ENCODE assay signal across 9 cellular contexts in genomic region chr10:90319188-90319914, GRCh38.
DNase-seq lines count a peak whose midpoint lies in the region; ATAC-seq, FAIRE-seq and TF ChIP-seq lines count a peak whose summit lies in the region.
"Had no signal": no experiment of that assay in that cellular context is flagged by ENCODE, and none has a peak within 500 bp of the region (broad histone marks: within the 10 kb centered on the region; RNA-seq: fewer than 3 reads in every experiment).

No MANE protein-coding gene starts in this region.

- CTCF ChIA-PET in GM12878 (lab: Yijun Ruan, JAX) = interaction anchor here (0.6 to 0.8 kb wide), 2 partner anchors 12 to 76 kb away, joined by 3 read pairs; no protein-coding TSS in a partner anchor

- H2AFZ ChIP-seq in GM12878 (ENCODE audit: control insufficient read depth, low read depth, low read length) = no peak overlapping the region
- H2AFZ ChIP-seq in neural cell (ENCODE audit: low read depth, low read length) = no peak overlapping the region

- TF ChIP-seq EP300 in GM12878 (IDR thresholded peaks at IDR 0.05; ENCODE audit: borderline replicate concordance in 1 of 2, control insufficient read depth in 1 of 2, low read depth in 2 of 2, low read length in 2 of 2) (peak in 1 of 2 experiments; percentile 52; a peak in 1 of 4 replicates), neural cell (conservative IDR thresholded peaks at IDR 0.05; ENCODE audit: poor library complexity, severe bottlenecking) (peak; percentile 10)

- no peak overlapping the region for H3K9ac ChIP-seq in GM12878 (ENCODE audit: control insufficient read depth, insufficient read depth, low read length)
- no peak overlapping the region for H3K9ac ChIP-seq in neural cell (ENCODE audit: low read length)
- H3K9ac ChIP-seq: BLaER1 treated with 17β-estradiol and CSF1 and Interleukin-3, amounts not matched to agents 10 nM and 100 nM had no signal

- no peaks in the 10 kb centered on the region for H3K4me1 ChIP-seq in GM12878 (ENCODE audit: control insufficient read depth, insufficient read depth, low read length)

- H3K9me2 ChIP-seq in neural cell (ENCODE audit: insufficient read depth, low read length) = no peaks in the 10 kb centered on the region

- no peaks in the 10 kb centered on the region for H3K36me3 ChIP-seq in GM12878 (ENCODE audit: control insufficient read depth in 2 of 2, insufficient read depth in 2 of 2, low read length in 1 of 2)
- no peaks in the 10 kb centered on the region for H3K36me3 ChIP-seq in neural cell (ENCODE audit: insufficient read depth, low read length)
- H3K36me3 ChIP-seq: BLaER1 treated with 17β-estradiol and CSF1 and Interleukin-3, amounts not matched to agents 10 nM and 100 nM had no signal

- WGBS in GM12878 (ENCODE audit: insufficient coverage, insufficient replicate concordance, low lambda C conversion rate, missing lambda C conversion rate) = 4% methylated on average over 5 of the region's 5 CpGs

- peak; percentile 18 for FAIRE-seq in GM12878 (lab: Jason Lieb, UNC)

- SMC1A ChIA-PET in GM12878 (lab: Charles Lee; ENCODE audit: uncharacterized antibody, unreplicated experiment) = interaction anchor here (0.6 to 1.6 kb wide), 2 partner anchors 390 to 1470 kb away, joined by 3 to 4 read pairs; no protein-coding TSS in a partner anchor

- peak; percentile 39 for DNase-seq in NCI-H510A treated with DMSO at 0.1 percent for 48 hours (lab: John Stamatoyannopoulos, UW)
- no peak for DNase-seq in NCI-H510A (lab: John Stamatoyannopoulos, UW)
- DNase-seq in HT-29 (ENCODE audit: low spot score) = peak; percentile 85
- peak; percentile 48 for DNase-seq in GM12878 (ENCODE audit: low read depth, low spot score)
- no peak for DNase-seq in CD1c-positive myeloid dendritic cell (ENCODE audit: extremely low spot score)
- DNase-seq in activated CD4-positive, alpha-beta T cell treated with anti-CD3 and anti-CD28 coated beads for 4 hours = no peak

- POLR2A ChIA-PET in GM12878 (lab: Charles Lee) = no interaction called here

- no peak for TF ChIP-seq POLR2A in GM12878 (IDR thresholded peaks at IDR 0.05; ENCODE audit: low read depth, low read length)

- H3K4me3 ChIP-seq in GM12878 = no peak overlapping the region
- H3K4me3 ChIP-seq in neural cell (ENCODE audit: low read length) = no peak overlapping the region
- H3K4me3 ChIP-seq: BLaER1 treated with 17β-estradiol and CSF1 and Interleukin-3, amounts not matched to agents 10 nM and 100 nM had no signal

- no peaks in the 10 kb centered on the region for H3K9me3 ChIP-seq in GM12878 (replicated peaks; ENCODE audit: control insufficient read depth, insufficient read depth, low read length)
- H3K9me3 ChIP-seq in neural cell (ENCODE audit: low read length) = no peaks in the 10 kb centered on the region
- H3K9me3 ChIP-seq: BLaER1 treated with 17β-estradiol and CSF1 and Interleukin-3, amounts not matched to agents 10 nM and 100 nM had no signal

- in situ Hi-C loops in GM12878 (cut with MboI) = no loop called here

- H3F3A ChIP-seq in neural cell (ENCODE audit: insufficient read depth, low read length, poor library complexity, severe bottlenecking) = no peaks in the 10 kb centered on the region

- H3K27me3 ChIP-seq in GM12878 (replicated peaks in 1 of 2; ENCODE audit: control insufficient read depth in 2 of 2, insufficient read depth in 2 of 2, low read length in 1 of 2) (no peaks in the 10 kb centered on the region), neural cell (ENCODE audit: insufficient read depth, low read depth, low read length) (no peaks in the 10 kb centered on the region)
- H3K27me3 ChIP-seq: BLaER1 treated with 17β-estradiol and CSF1 and Interleukin-3, amounts not matched to agents 10 nM and 100 nM had no signal

- TF ChIP-seq RAD21 in GM12878 (IDR thresholded peaks at IDR 0.05; ENCODE audit: insufficient read depth, low read depth, low read length) (no peak), neural cell (conservative IDR thresholded peaks at IDR 0.05) (no peak)

- no peak overlapping the region for H3K27ac ChIP-seq in GM12878 (ENCODE audit: control insufficient read depth, insufficient read depth)
- peak overlapping the region; percentile 43 for H3K27ac ChIP-seq in neural cell (ENCODE audit: low read length)
- H3K27ac ChIP-seq: BLaER1 treated with 17β-estradiol and CSF1 and Interleukin-3, amounts not matched to agents 10 nM and 100 nM had no signal

- TF ChIP-seq CTCF in GM12878 (IDR thresholded peaks at IDR 0.05 in 2 of 3, conservative IDR thresholded peaks at IDR 0.05 in 1 of 3; ENCODE audit: control insufficient read depth in 2 of 3, extremely low read depth in 1 of 3, insufficient read depth in 1 of 3, low read depth in 3 of 3, low read length in 3 of 3) = no peak
- no peak for TF ChIP-seq CTCF in neural cell (IDR thresholded peaks at IDR 0.05; ENCODE audit: poor library complexity, severe bottlenecking)

- H4K20me1 ChIP-seq in GM12878 (ENCODE audit: control insufficient read depth, insufficient read depth) = no peaks in the 10 kb centered on the region
- H4K20me1 ChIP-seq in neural cell (ENCODE audit: insufficient read depth) = no peaks in the 10 kb centered on the region
- H4K20me1 ChIP-seq: BLaER1 treated with 17β-estradiol and CSF1 and Interleukin-3, amounts not matched to agents 10 nM and 100 nM had no signal

- RAD21 ChIA-PET in GM12878 (lab: Charles Lee; ENCODE audit: unreplicated experiment) = interaction anchor here (0.6 to 1.2 kb wide), 3 partner anchors 334 to 363 kb away, joined by 3 read pairs; no protein-coding TSS in a partner anchor

- intact Hi-C loops in GM12878 (cut with micrococcal nuclease; ENCODE audit: unreplicated experiment) = loop anchor here (10.0 kb wide), 3 partner anchors 175 to 525 kb away; no protein-coding TSS in a partner anchor

- H3K4me2 ChIP-seq in GM12878 (ENCODE audit: control insufficient read depth, insufficient read depth) (no peak overlapping the region), neural cell (ENCODE audit: low read length) (no peak overlapping the region)

- H3K79me2 ChIP-seq in GM12878 (ENCODE audit: control insufficient read depth, insufficient read depth, low read length) = no peaks in the 10 kb centered on the region
- no peaks in the 10 kb centered on the region for H3K79me2 ChIP-seq in neural cell (replicated peaks; ENCODE audit: insufficient read depth, low read length)

- no TSS peak for BruUV-seq in GM12878 (replicated peaks; lab: Mats Ljungman, UMichigan)

- ATAC-seq in GM21717 (IDR thresholded peaks at IDR 0.05; ENCODE audit: unreplicated experiment) (peak; percentile 97), GM12878 (peak; percentile 98)

TF ChIP-seq in GM12878, 131 proteins besides CTCF, POLR2A, EP300 and RAD21 (continues in another document):
- TF ChIP-seq MTA2 (IDR thresholded peaks at IDR 0.05; ENCODE audit: low read depth) = 0 out of 2 replicates have a peak, but pooled peaks have one; percentile 34
- TF ChIP-seq SMC3 (IDR thresholded peaks at IDR 0.05; ENCODE audit: borderline replicate concordance, low read length) = no peak
- TF ChIP-seq DPF2 (IDR thresholded peaks at IDR 0.05) = 0 out of 2 replicates have a peak, but pooled peaks have one; percentile 35
- peak; percentile 89 for TF ChIP-seq JUNB (IDR thresholded peaks at IDR 0.05)
- no peak for TF ChIP-seq FOXK2 (IDR thresholded peaks at IDR 0.05)
- no peak for TF ChIP-seq SKIL (IDR thresholded peaks at IDR 0.05; ENCODE audit: low read depth, poor library complexity, severe bottlenecking)
- no peak for TF ChIP-seq STAT1 (conservative IDR thresholded peaks at IDR 0.05)
- no peak for TF ChIP-seq HDAC2 (IDR thresholded peaks at IDR 0.05)
- TF ChIP-seq SP1 (IDR thresholded peaks at IDR 0.05; ENCODE audit: low read depth, low read length) = no peak

TF ChIP-seq in neural cell, 6 proteins besides CTCF, POLR2A, EP300 and RAD21:
- TF ChIP-seq POLR2AphosphoS5 (IDR thresholded peaks at IDR 0.05) (peak; percentile 33), MXI1 (conservative IDR thresholded peaks at IDR 0.05; ENCODE audit: poor library complexity, severe bottlenecking) (no peak)

Comparison
In these comparisons a context has a peak if more than half of its experiments do, and no peak if none do; other contexts are left out.
1. DNase-seq: peak in NCI-H510A treated with DMSO at 0.1 percent for 48 hours (single experiment), HT-29 (single experiment) and GM12878 (single experiment); none in NCI-H510A (single experiment), CD1c-positive myeloid dendritic cell (single experiment) and activated CD4-positive, alpha-beta T cell treated with anti-CD3 and anti-CD28 coated beads for 4 hours (0 of 2).